In genomic region chr5:147188200-147189108, GRCh38 we compare ENCODE assay signal across 9 cellular contexts. TPM values are rescaled to one million over a fixed set of nuclear protein-coding genes. Genes with fewer than 3 reads are reported as not detected.
A peak's percentile ranks its signal among the peaks of the same experiment; 100 is the strongest.
DNase-seq lines count a peak whose midpoint lies in the region; ATAC-seq and TF ChIP-seq lines count a peak whose summit lies in the region.
"Had no signal": no experiment of that assay in that cellular context is flagged by ENCODE, and none has a peak within 500 bp of the region (broad histone marks: within the 10 kb centered on the region; RNA-seq: fewer than 3 reads in every experiment).

No MANE protein-coding gene starts in this region.

- no TSS peak for BruUV-seq in Panc1 (replicated peaks; lab: Mats Ljungman, UMichigan)

- H3K27ac ChIP-seq in Panc1 (ENCODE audit: low read length) = no peak overlapping the region
- H3K27ac ChIP-seq: skin epidermis had no signal

- peak; percentile 52 for DNase-seq in activated CD8-positive, alpha-beta memory T cell treated with anti-CD3 and anti-CD28 coated beads, Interleukin-2, amount 10 ng/mL, durations not matched to agents 7 days and 5 days
- DNase-seq in activated CD8-positive, alpha-beta memory T cell treated with anti-CD3 and anti-CD28 coated beads for 24 hours = no peak
- peak; percentile 70 to 80 for DNase-seq in Kasumi-1 (lab: John Stamatoyannopoulos, UW)
- DNase-seq in Panc1 (ENCODE audit: low read depth, low spot score) = peak; percentile 51
- DNase-seq in astrocyte of the cerebellum (ENCODE audit: low read depth) = peak; percentile 68
- DNase-seq in hippocampal formation (lab: John Stamatoyannopoulos, UW) = peak; percentile 25 to 76

- in situ Hi-C loops in Panc1 (cut with HindIII; ENCODE audit: low pct_unique_long_range_greater_than_20kb, low sequenced_read_pairs) = no loop called here
- in situ Hi-C loops in astrocyte of the cerebellum (cut with HindIII; ENCODE audit: low sequenced_read_pairs) = no loop called here

- H3K4me1 ChIP-seq in Panc1 (ENCODE audit: control insufficient read depth, insufficient read depth, low read length) (no peaks in the 10 kb centered on the region), skeletal muscle satellite cell (ENCODE audit: control insufficient read depth, insufficient read depth, low read length) (peaks cover 4% of the 10 kb centered on the region)

- no peaks in the 10 kb centered on the region for H3K36me3 Mint-ChIP-seq in activated CD8-positive, alpha-beta memory T cell treated with anti-CD3 and anti-CD28 coated beads, Interleukin-2, amount 10 ng/mL, durations not matched to agents 7 days and 5 days

- H3K9me3 ChIP-seq in Panc1 (ENCODE audit: control insufficient read depth, insufficient read depth, low read depth, low read length) (no peaks in the 10 kb centered on the region), skeletal muscle satellite cell (replicated peaks; ENCODE audit: low read length) (no peaks in the 10 kb centered on the region)

- H3K4me1 Mint-ChIP-seq in activated CD8-positive, alpha-beta memory T cell treated with anti-CD3 and anti-CD28 coated beads, Interleukin-2, amount 10 ng/mL, durations not matched to agents 7 days and 5 days = peaks cover 2% of the 10 kb centered on the region

- peak overlapping the region; percentile 82 for H3K4me2 ChIP-seq in skeletal muscle satellite cell (ENCODE audit: low read length)

- CTCF ChIA-PET in activated CD8-positive, alpha-beta memory T cell treated with anti-CD3 and anti-CD28 coated beads, Interleukin-2, amount 10 ng/mL, durations not matched to agents 7 days and 5 days (lab: Charles Lee) = interaction anchor here (0.6 to 2.6 kb wide), 40 partner anchors 9 to 742 kb away, joined by 3 to 40 read pairs (median 4); partner anchors contain the start of gene PPP2R2B
- CTCF ChIA-PET in Panc1 (lab: Charles Lee) = interaction anchor here (0.5 to 1.6 kb wide), 11 partner anchors 10 to 720 kb away, joined by 3 to 11 read pairs (median 3); no protein-coding TSS in a partner anchor

- peak overlapping the region; percentile 51 for H3K9ac ChIP-seq in skeletal muscle satellite cell (ENCODE audit: low read depth, low read length)

- TF ChIP-seq CTCF in Panc1 (IDR thresholded peaks at IDR 0.05) = peak; percentile 79
- peak; percentile 76 for TF ChIP-seq CTCF in astrocyte of the cerebellum (IDR thresholded peaks at IDR 0.05; ENCODE audit: low read depth, low read length, missing control alignments)

- H3K4me3 ChIP-seq in Panc1 (ENCODE audit: low read depth in 2 of 2, low read length in 2 of 2) (peak overlapping the region; percentile 11 to 55; a peak in 3 of 4 replicates), astrocyte of the cerebellum (ENCODE audit: low read depth, low read length) (no peak overlapping the region), skeletal muscle satellite cell (ENCODE audit: low read length) (peak overlapping the region; percentile 65)
- H3K4me3 ChIP-seq: skin epidermis had no signal

- no peaks in the 10 kb centered on the region for H3K36me3 ChIP-seq in Panc1 (ENCODE audit: control insufficient read depth, insufficient read depth, low read length)
- no peaks in the 10 kb centered on the region for H3K36me3 ChIP-seq in skeletal muscle satellite cell (ENCODE audit: insufficient read depth, low read length)

- H3K27me3 ChIP-seq in Panc1 (ENCODE audit: control insufficient read depth, insufficient read depth, low read length) (no peaks in the 10 kb centered on the region; the same call in 1 of the 2 replicates), skeletal muscle satellite cell (ENCODE audit: control insufficient read depth, insufficient read depth, low read length) (no peaks in the 10 kb centered on the region)

- POLR2A ChIA-PET in Panc1 (lab: Charles Lee) = no interaction called here

- intact Hi-C loops in Panc1 (cut with micrococcal nuclease; ENCODE audit: unreplicated experiment) = loop anchor here (2.0 kb wide), 2 partner anchors 222 to 654 kb away; no protein-coding TSS in a partner anchor

- H3K9me3 Mint-ChIP-seq in activated CD8-positive, alpha-beta memory T cell treated with anti-CD3 and anti-CD28 coated beads, Interleukin-2, amount 10 ng/mL, durations not matched to agents 7 days and 5 days (ENCODE audit: low read depth) = no peaks in the 10 kb centered on the region

- ATAC-seq in activated CD8-positive, alpha-beta memory T cell treated with anti-CD3 and anti-CD28 coated beads, Interleukin-2, amount 10 ng/mL, durations not matched to agents 7 days and 5 days = peak; percentile 63
- peak; percentile 70 for ATAC-seq in GM21786 (IDR thresholded peaks at IDR 0.05; ENCODE audit: unreplicated experiment)
- peak; percentile 94 for ATAC-seq in Panc1

- peaks cover 9% of the 10 kb centered on the region for H3K27me3 Mint-ChIP-seq in activated CD8-positive, alpha-beta memory T cell treated with anti-CD3 and anti-CD28 coated beads, Interleukin-2, amount 10 ng/mL, durations not matched to agents 7 days and 5 days

- H3K4me3 Mint-ChIP-seq in activated CD8-positive, alpha-beta memory T cell treated with anti-CD3 and anti-CD28 coated beads, Interleukin-2, amount 10 ng/mL, durations not matched to agents 7 days and 5 days = no peak overlapping the region

- no peak overlapping the region for H3K27ac Mint-ChIP-seq in activated CD8-positive, alpha-beta memory T cell treated with anti-CD3 and anti-CD28 coated beads, Interleukin-2, amount 10 ng/mL, durations not matched to agents 7 days and 5 days

RNA-seq across cellular contexts. Expression of gene STK32A, which starts 46.4 kb away (rescaled TPM):
- not detected for total RNA-seq in activated CD8-positive, alpha-beta memory T cell treated with anti-CD3 and anti-CD28 coated beads, Interleukin-2, amount 10 ng/mL, durations not matched to agents 7 days and 5 days
- not detected for total RNA-seq in Panc1 (2021; ENCODE audit: unreplicated experiment)
- not detected for polyA plus RNA-seq in Panc1 (2012; ENCODE audit: insufficient read length)
- under 0.01 and 7.2 TPM in 2 replicates for total RNA-seq in skeletal muscle satellite cell (2012; rRNA removed)
